17 cellular contexts compared by ENCODE assay signal in genomic region chr1:29382851-29383588, GRCh38.
"Had no signal": no experiment of that assay in that cellular context is flagged by ENCODE, and none has a peak within 500 bp of the region (broad histone marks: within the 10 kb centered on the region; RNA-seq: fewer than 3 reads in every experiment).

No MANE protein-coding gene starts in this region.

- H3K36me3 Mint-ChIP-seq: T-cell had no signal

- DNase-seq: activated CD4-positive, alpha-beta T cell treated with anti-CD3 and anti-CD28 coated beads for 36 hours; activated CD8-positive, alpha-beta T cell treated with anti-CD3 and anti-CD28 coated beads for 36 hours; activated naive CD4-positive, alpha-beta T cell treated with anti-CD3 and anti-CD28 coated beads, Interleukin-2, amount 10 ng/mL, durations not matched to agents 7 days and 5 days; activated T-cell treated with anti-CD3 and anti-CD28 coated beads for 4 hours; adrenal gland; body of pancreas; effector CD4-positive, alpha-beta T cell; mucosa of descending colon; naive thymus-derived CD8-positive, alpha-beta T cell; occipital lobe; stimulated activated CD4-positive, alpha-beta T cell treated with anti-CD3 and anti-CD28 coated beads, Interleukin-4, amount 100 ng/mL, for 24 hours; stimulated activated naive CD8-positive, alpha-beta T cell treated with anti-CD3 and anti-CD28 coated beads, Interleukin-15, amount 100 ng/mL, for 72 hours; T-cell had no signal

- H3K27me3 ChIP-seq: adrenal gland, body of pancreas had no signal

- H3K4me3 ChIP-seq: adrenal gland, body of pancreas, lung, mucosa of descending colon, thoracic aorta had no signal

- ATAC-seq: activated CD4-positive, alpha-beta T cell treated with anti-CD3 and anti-CD28 coated beads for 36 hours; activated CD8-positive, alpha-beta T cell treated with anti-CD3 and anti-CD28 coated beads for 36 hours; activated T-helper 17 cell treated with anti-CD3 and anti-CD28 coated beads, Interleukin-2, amount 50 U/mL, for 72 hours; body of pancreas; mucosa of descending colon; naive thymus-derived CD8-positive, alpha-beta T cell; stimulated activated naive CD8-positive, alpha-beta T cell treated with anti-CD3 and anti-CD28 coated beads, Interleukin-15, amount 100 ng/mL, for 72 hours; T-cell had no signal

- H3K27ac ChIP-seq: adrenal gland, body of pancreas, thoracic aorta, VCaP had no signal

- H3K4me1 Mint-ChIP-seq: activated CD4-positive, alpha-beta T cell treated with anti-CD3 and anti-CD28 coated beads for 36 hours; activated naive CD4-positive, alpha-beta T cell treated with anti-CD3 and anti-CD28 coated beads, Interleukin-2, amount 10 ng/mL, durations not matched to agents 7 days and 5 days; activated T-helper 17 cell treated with anti-CD3 and anti-CD28 coated beads, Interleukin-2, amount 50 U/mL, for 72 hours; stimulated activated naive CD8-positive, alpha-beta T cell treated with anti-CD3 and anti-CD28 coated beads, Interleukin-15, amount 100 ng/mL, for 72 hours; T-cell had no signal

- H3K27ac Mint-ChIP-seq: activated CD4-positive, alpha-beta T cell treated with anti-CD3 and anti-CD28 coated beads for 36 hours; activated CD8-positive, alpha-beta T cell treated with anti-CD3 and anti-CD28 coated beads for 36 hours; activated naive CD4-positive, alpha-beta T cell treated with anti-CD3 and anti-CD28 coated beads, Interleukin-2, amount 10 ng/mL, durations not matched to agents 7 days and 5 days; activated T-helper 17 cell treated with anti-CD3 and anti-CD28 coated beads, Interleukin-2, amount 50 U/mL, for 72 hours; stimulated activated naive CD8-positive, alpha-beta T cell treated with anti-CD3 and anti-CD28 coated beads, Interleukin-15, amount 100 ng/mL, for 72 hours; T-cell had no signal

- H3K4me3 Mint-ChIP-seq: activated CD4-positive, alpha-beta T cell treated with anti-CD3 and anti-CD28 coated beads for 36 hours; activated CD8-positive, alpha-beta T cell treated with anti-CD3 and anti-CD28 coated beads for 36 hours; activated naive CD4-positive, alpha-beta T cell treated with anti-CD3 and anti-CD28 coated beads, Interleukin-2, amount 10 ng/mL, durations not matched to agents 7 days and 5 days; activated T-helper 17 cell treated with anti-CD3 and anti-CD28 coated beads, Interleukin-2, amount 50 U/mL, for 72 hours; naive thymus-derived CD8-positive, alpha-beta T cell; stimulated activated naive CD8-positive, alpha-beta T cell treated with anti-CD3 and anti-CD28 coated beads, Interleukin-15, amount 100 ng/mL, for 72 hours; T-cell had no signal
